10 cellular contexts compared by ENCODE assay signal in the genomic region with DNA sequence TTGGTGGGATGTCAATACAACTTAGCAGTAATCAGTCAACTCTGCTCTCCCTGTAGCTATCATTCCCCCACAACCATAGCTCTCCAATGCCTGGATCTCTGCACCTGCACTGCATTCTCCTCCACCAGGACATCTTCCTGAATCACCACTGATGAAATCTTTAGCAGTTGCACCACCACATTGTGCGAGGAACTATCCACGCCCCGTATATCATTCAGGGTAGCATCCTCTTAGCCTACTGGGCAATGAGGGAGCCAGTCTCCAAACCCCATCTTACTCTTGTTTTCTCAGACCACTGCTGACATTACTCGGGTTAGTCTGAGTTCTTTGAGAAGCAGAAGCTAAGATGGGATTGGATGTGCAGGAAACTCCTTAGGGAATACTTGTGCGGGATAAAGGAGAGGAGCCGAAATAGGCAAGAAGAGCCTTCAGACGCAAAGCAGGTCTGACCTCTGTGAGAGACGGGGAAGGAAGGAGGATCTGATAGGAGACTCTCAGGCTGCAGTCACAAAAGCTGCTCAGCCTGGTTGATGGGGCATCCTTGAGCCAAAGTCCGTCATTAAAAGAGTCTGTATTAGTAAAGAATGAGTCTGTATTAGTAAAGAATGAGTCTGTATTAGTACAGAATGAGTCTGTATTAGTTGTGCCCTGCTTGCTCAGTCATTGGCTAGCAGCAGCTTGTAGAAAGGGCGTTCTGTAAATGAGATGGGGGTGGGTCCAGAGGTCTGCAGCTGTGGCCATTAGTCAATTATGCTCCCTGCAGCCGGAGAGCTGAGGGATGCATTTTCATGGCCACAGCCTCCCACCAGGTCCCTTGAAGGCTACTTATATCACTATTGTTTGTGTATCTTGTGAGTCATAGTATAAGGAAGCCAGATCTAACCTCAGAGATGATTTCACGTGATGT. TPM values are rescaled to one million over a fixed set of nuclear protein-coding genes. Genes with fewer than 3 reads are reported as not detected.
DNase-seq lines count a peak whose midpoint lies in the region; ATAC-seq and TF ChIP-seq lines count a peak whose summit lies in the region.
"Had no signal": no experiment of that assay in that cellular context is flagged by ENCODE, and none has a peak within 500 bp of the region (broad histone marks: within the 10 kb centered on the region; RNA-seq: fewer than 3 reads in every experiment).

No MANE protein-coding gene starts in this region.

- no peaks in the 10 kb centered on the region for H3K9me3 Mint-ChIP-seq in WTC11

- WGBS in testis, 2 donors: 40 to 50% methylated on average over 12 of the region's 12 CpGs

- no peaks in the 10 kb centered on the region for H3K4me1 ChIP-seq in testis

- ATAC-seq in WTC11 (peak; percentile 88), HG02885 (IDR thresholded peaks at IDR 0.05; ENCODE audit: poor library complexity, unreplicated experiment) (no peak), GM18870 (IDR thresholded peaks at IDR 0.05; ENCODE audit: unreplicated experiment) (no peak)

- H3K27ac Mint-ChIP-seq in WTC11: no peak overlapping the region

- H3K4me1 Mint-ChIP-seq in WTC11: peaks cover 14% of the 10 kb centered on the region

- no peaks in the 10 kb centered on the region for H3K36me3 ChIP-seq in testis (ENCODE audit: low read depth, missing control alignments)
- H3K36me3 ChIP-seq: thoracic aorta had no signal

- CTCF ChIA-PET in HEK293T (lab: Yijun Ruan, JAX) (interaction anchor here (0.5 to 3.1 kb wide), 3 partner anchors 11 to 137 kb away, joined by 4 to 17 read pairs (median 5); no protein-coding TSS in a partner anchor), WTC11 (lab: Charles Lee) (interaction anchor here (0.6 to 4.0 kb wide), 8 partner anchors 11 to 241 kb away, joined by 3 to 31 read pairs (median 3); no protein-coding TSS in a partner anchor)

- no peak overlapping the region for H3K4me3 Mint-ChIP-seq in WTC11

- TF ChIP-seq POLR2A in testis (IDR thresholded peaks at IDR 0.05): no peak

- peak; percentile 93 for DNase-seq in AG10803 (ENCODE audit: low read depth)
- peak; percentile 27 for DNase-seq in HEK293T (ENCODE audit: extremely low spot score)
- DNase-seq in WTC11 (ENCODE audit: low spot score): no peak
- DNase-seq in iris pigment epithelial cell (ENCODE audit: low read depth): peak; percentile 98
- DNase-seq in testis: no peak
- no peak for DNase-seq in coronary artery (ENCODE audit: low spot score)
- DNase-seq: NCI-H526 treated with DMSO at 0.1 percent for 48 hours had no signal

- H3K27me3 Mint-ChIP-seq in WTC11 (ENCODE audit: low read depth): no peaks in the 10 kb centered on the region

- no peaks in the 10 kb centered on the region for H3K27me3 ChIP-seq in testis

- no peaks in the 10 kb centered on the region for H3K36me3 Mint-ChIP-seq in WTC11

- intact Hi-C loops in testis (cut with DNase I; ENCODE audit: low total_unique reads): no loop called here

- H3K9me3 ChIP-seq in testis: no peaks in the 10 kb centered on the region
- H3K9me3 ChIP-seq: thoracic aorta had no signal

- no peak overlapping the region for H3K27ac ChIP-seq in testis
- no peak overlapping the region for H3K27ac ChIP-seq in coronary artery
- H3K27ac ChIP-seq: thoracic aorta had no signal

- POLR2A ChIA-PET in HEK293T (lab: Yijun Ruan, JAX) (interaction anchor here (0.9 kb wide), 1 partner anchor 113 kb away, joined by 3 read pairs; no protein-coding TSS in a partner anchor), WTC11 (lab: Charles Lee) (interaction anchor here (0.9 to 1.2 kb wide), 2 partner anchors 9 to 137 kb away, joined by 3 read pairs; no protein-coding TSS in a partner anchor)

- H3K4me3 ChIP-seq in AG10803 (ENCODE audit: low read length) (no peak overlapping the region), testis (no peak overlapping the region), coronary artery (no peak overlapping the region)
- H3K4me3 ChIP-seq: thoracic aorta had no signal

- TF ChIP-seq CTCF in AG10803 (conservative IDR thresholded peaks at IDR 0.05; ENCODE audit: low read length): no peak
- TF ChIP-seq CTCF in WTC11 (IDR thresholded peaks at IDR 0.05): no peak
- TF ChIP-seq CTCF in testis (IDR thresholded peaks at IDR 0.05): no peak
- TF ChIP-seq CTCF in coronary artery (IDR thresholded peaks at IDR 0.05): no peak

TF ChIP-seq in HEK293T, 16 proteins besides CTCF, POLR2A, EP300 and RAD21:
- TF ChIP-seq FOXK2 (IDR thresholded peaks at IDR 0.05) (no peak), SP1 (IDR thresholded peaks at IDR 0.05) (no peak)

TF ChIP-seq in WTC11, 78 proteins besides CTCF, POLR2A, EP300 and RAD21:
- TF ChIP-seq ESRRA (CRISPR knock-in tag; IDR thresholded peaks at IDR 0.05; ENCODE audit: borderline replicate concordance): no peak

RNA-seq across cellular contexts. Expression of a gene that starts 49.6 kb away (rescaled TPM):
- total RNA-seq in WTC11 (2021) (45.2 to 54.7 TPM (median 50.2 TPM) in 3 replicates), testis (10 to 100 TPM; 20.3 to 26.4 TPM)
- 27.5 TPM for polyA plus RNA-seq in testis (ENCODE audit: insufficient read depth, low read depth, low replicate concordance)

Comparison
In these comparisons a context has a peak if more than half of its experiments do, and no peak if none do; other contexts are left out.
1. DNase-seq: peak in AG10803 (single experiment), HEK293T (single experiment) and iris pigment epithelial cell (single experiment); none in WTC11 (single experiment), testis (single experiment) and coronary artery (single experiment).